11 cellular contexts compared by ENCODE assay signal in genomic region chr18:42183746-42184145, GRCh38.
A peak's percentile ranks its signal among the peaks of the same experiment; 100 is the strongest.
DNase-seq lines count a peak whose midpoint lies in the region; ATAC-seq and TF ChIP-seq lines count a peak whose summit lies in the region.
"Had no signal": no experiment of that assay in that cellular context is flagged by ENCODE, and none has a peak within 500 bp of the region (broad histone marks: within the 10 kb centered on the region; RNA-seq: fewer than 3 reads in every experiment).

No MANE protein-coding gene starts in this region.

- peaks cover 6% of the 10 kb centered on the region for H3K9me3 Mint-ChIP-seq in neural crest cell
- no peaks in the 10 kb centered on the region for H3K9me3 Mint-ChIP-seq in activated CD4-positive, alpha-beta T cell treated with anti-CD3 and anti-CD28 coated beads for 36 hours (ENCODE audit: low read depth)
- H3K9me3 Mint-ChIP-seq: activated naive CD4-positive, alpha-beta T cell treated with anti-CD3 and anti-CD28 coated beads, Interleukin-2, amount 50 U/mL, for 24 hours had no signal

- no peak for ATAC-seq in activated CD4-positive, alpha-beta T cell treated with anti-CD3 and anti-CD28 coated beads for 36 hours
- no peak for ATAC-seq in GM19035 (IDR thresholded peaks at IDR 0.05; ENCODE audit: unreplicated experiment)

- TF ChIP-seq CTCF in choroid plexus epithelial cell (conservative IDR thresholded peaks at IDR 0.05; ENCODE audit: low read depth, low read length), result no peak
- TF ChIP-seq CTCF in neural crest cell (conservative IDR thresholded peaks at IDR 0.05), result no peak

- DNase-seq in EL (peak; percentile 86), NCI-H446 treated with DMSO at 0.1 percent for 48 hours (lab: John Stamatoyannopoulos, UW) (peak; percentile 20), choroid plexus epithelial cell (ENCODE audit: low read depth) (peak; percentile 52), neural crest cell (ENCODE audit: low read depth, low spot score) (no peak)
- DNase-seq in activated CD4-positive, alpha-beta T cell treated with anti-CD3 and anti-CD28 coated beads, Interleukin-2, amount 50 U/mL, for 4 hours, result no peak
- no peak for DNase-seq in stimulated activated CD4-positive, alpha-beta T cell treated with anti-CD3 and anti-CD28 coated beads, Interleukin-4, amount 100 ng/mL, for 1 hour
- DNase-seq in activated CD4-positive, alpha-beta T cell treated with anti-CD3 and anti-CD28 coated beads for 36 hours, result no peak
- DNase-seq: KBM-7, NCI-H748 treated with DMSO at 0.1 percent for 48 hours had no signal

- intact Hi-C loops in activated CD4-positive, alpha-beta T cell treated with anti-CD3 and anti-CD28 coated beads for 36 hours (cut with DNase I, micrococcal nuclease), result no loop called here

- H3K36me3 Mint-ChIP-seq in neural crest cell (ENCODE audit: low read depth), result no peaks in the 10 kb centered on the region
- no peaks in the 10 kb centered on the region for H3K36me3 Mint-ChIP-seq in activated CD4-positive, alpha-beta T cell treated with anti-CD3 and anti-CD28 coated beads for 36 hours (ENCODE audit: low read depth)
- H3K36me3 Mint-ChIP-seq: activated naive CD4-positive, alpha-beta T cell treated with anti-CD3 and anti-CD28 coated beads, Interleukin-2, amount 50 U/mL, for 24 hours had no signal

- no peak overlapping the region for H3K4me3 ChIP-seq in choroid plexus epithelial cell (ENCODE audit: low read depth, low read length)

- peak overlapping the region; percentile 86 for H3K27ac Mint-ChIP-seq in neural crest cell (ENCODE audit: unreplicated experiment)
- no peak overlapping the region for H3K27ac Mint-ChIP-seq in activated CD4-positive, alpha-beta T cell treated with anti-CD3 and anti-CD28 coated beads for 36 hours
- H3K27ac Mint-ChIP-seq: activated naive CD4-positive, alpha-beta T cell treated with anti-CD3 and anti-CD28 coated beads, Interleukin-2, amount 50 U/mL, for 24 hours had no signal

- H3K27me3 Mint-ChIP-seq in neural crest cell (ENCODE audit: low read depth), result no peaks in the 10 kb centered on the region
- no peaks in the 10 kb centered on the region for H3K27me3 Mint-ChIP-seq in activated CD4-positive, alpha-beta T cell treated with anti-CD3 and anti-CD28 coated beads for 36 hours
- H3K27me3 Mint-ChIP-seq: activated naive CD4-positive, alpha-beta T cell treated with anti-CD3 and anti-CD28 coated beads, Interleukin-2, amount 50 U/mL, for 24 hours had no signal

- POLR2A ChIA-PET in activated CD4-positive, alpha-beta T cell treated with anti-CD3 and anti-CD28 coated beads for 36 hours (lab: Charles Lee), result no interaction called here

- CTCF ChIA-PET in activated CD4-positive, alpha-beta T cell treated with anti-CD3 and anti-CD28 coated beads for 36 hours (lab: Charles Lee), result interaction anchor here (1.0 kb wide), 1 partner anchor 69 kb away, joined by 3 read pairs; no protein-coding TSS in a partner anchor

- no peak overlapping the region for H3K4me3 Mint-ChIP-seq in neural crest cell
- no peak overlapping the region for H3K4me3 Mint-ChIP-seq in activated CD4-positive, alpha-beta T cell treated with anti-CD3 and anti-CD28 coated beads for 36 hours
- H3K4me3 Mint-ChIP-seq: activated naive CD4-positive, alpha-beta T cell treated with anti-CD3 and anti-CD28 coated beads, Interleukin-2, amount 50 U/mL, for 24 hours had no signal

- H3K4me1 Mint-ChIP-seq in neural crest cell, result peaks cover 14% of the 10 kb centered on the region
- no peaks in the 10 kb centered on the region for H3K4me1 Mint-ChIP-seq in activated CD4-positive, alpha-beta T cell treated with anti-CD3 and anti-CD28 coated beads for 36 hours
- H3K4me1 Mint-ChIP-seq: activated naive CD4-positive, alpha-beta T cell treated with anti-CD3 and anti-CD28 coated beads, Interleukin-2, amount 50 U/mL, for 24 hours had no signal

Comparison
In these comparisons a context has a peak if more than half of its experiments do, and no peak if none do; other contexts are left out.
1. DNase-seq: peak in EL (single experiment), NCI-H446 treated with DMSO at 0.1 percent for 48 hours (single experiment) and choroid plexus epithelial cell (single experiment); none in neural crest cell (single experiment), activated CD4-positive, alpha-beta T cell treated with anti-CD3 and anti-CD28 coated beads, Interleukin-2, amount 50 U/mL, for 4 hours (0 of 2), stimulated activated CD4-positive, alpha-beta T cell treated with anti-CD3 and anti-CD28 coated beads, Interleukin-4, amount 100 ng/mL, for 1 hour (single experiment) and activated CD4-positive, alpha-beta T cell treated with anti-CD3 and anti-CD28 coated beads for 36 hours (single experiment).